In the genomic region with DNA sequence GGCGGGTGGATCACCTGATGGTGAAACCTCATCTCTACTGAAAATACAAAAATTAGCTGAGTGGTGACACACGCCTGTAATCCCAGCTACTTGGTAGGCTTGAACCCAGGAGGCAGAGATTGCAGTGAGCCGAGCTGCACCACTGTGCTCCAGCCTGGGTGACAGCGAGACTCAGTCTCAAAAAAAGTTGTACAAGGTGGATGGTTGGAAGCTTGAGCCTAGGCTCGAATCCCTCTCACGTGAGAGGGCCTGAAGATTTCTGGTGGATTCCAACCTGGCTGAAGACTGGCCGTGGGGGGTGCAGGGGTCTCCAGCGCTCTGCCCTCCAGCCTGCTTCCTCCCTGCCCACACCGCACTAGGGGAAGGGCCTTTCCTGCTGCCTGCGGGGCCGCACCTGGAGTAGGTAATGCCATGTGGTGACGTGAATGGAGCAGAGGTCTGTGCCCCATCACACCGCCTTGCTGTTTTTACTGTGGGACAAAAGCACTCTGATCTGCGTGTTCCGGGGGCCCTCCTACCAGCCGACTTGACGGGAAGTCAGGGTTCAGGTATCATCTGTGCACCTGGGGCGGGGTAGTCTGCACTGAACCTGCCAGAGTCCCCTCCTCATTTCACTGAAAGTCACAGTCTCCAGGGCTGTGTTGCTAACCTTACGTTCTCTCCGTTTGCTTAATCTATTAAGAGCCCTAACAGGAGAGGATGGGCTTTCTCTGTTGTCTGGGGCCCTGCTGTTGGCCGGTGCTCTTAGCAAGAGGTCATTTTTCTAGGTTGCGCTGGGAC, we compare ENCODE assay signal across 10 cellular contexts. TPM values are rescaled to one million over a fixed set of nuclear protein-coding genes. Genes with fewer than 3 reads are reported as not detected.
DNase-seq lines count a peak whose midpoint lies in the region; ATAC-seq and TF ChIP-seq lines count a peak whose summit lies in the region.
"Had no signal": no experiment of that assay in that cellular context is flagged by ENCODE, and none has a peak within 500 bp of the region (broad histone marks: within the 10 kb centered on the region; RNA-seq: fewer than 3 reads in every experiment).

No MANE protein-coding gene starts in this region.

- no peak overlapping the region for H3K4me3 ChIP-seq in GM12865 (ENCODE audit: low read depth, low read length)
- H3K4me3 ChIP-seq: lung had no signal

- peak; percentile 52 for DNase-seq in GM12865 (ENCODE audit: low read depth)
- DNase-seq in NCI-H2171 treated with DMSO at 0.1 percent for 48 hours (lab: John Stamatoyannopoulos, UW) = peak; percentile 67
- no peak for DNase-seq in activated naive CD8-positive, alpha-beta T cell treated with anti-CD3 and anti-CD28 coated beads for 36 hours
- no peak for DNase-seq in GM13977 (ENCODE audit: low spot score)
- no peak for DNase-seq in GF-D8 (lab: John Stamatoyannopoulos, UW)
- DNase-seq in NCI-H2196 treated with DMSO at 0.1 percent for 48 hours (lab: John Stamatoyannopoulos, UW; ENCODE audit: unreplicated experiment) = no peak
- DNase-seq: NCI-H1436 treated with DMSO at 0.1 percent for 48 hours had no signal

- H3K4me1 Mint-ChIP-seq in activated naive CD8-positive, alpha-beta T cell treated with anti-CD3 and anti-CD28 coated beads for 36 hours = peaks cover 41% of the 10 kb centered on the region
- H3K4me1 Mint-ChIP-seq in nephron = peaks cover 37% of the 10 kb centered on the region

- H3K27me3 Mint-ChIP-seq in activated naive CD8-positive, alpha-beta T cell treated with anti-CD3 and anti-CD28 coated beads for 36 hours = no peaks in the 10 kb centered on the region
- H3K27me3 Mint-ChIP-seq in nephron (ENCODE audit: low read depth) = peaks cover 4% of the 10 kb centered on the region

- H3K27ac Mint-ChIP-seq in activated naive CD8-positive, alpha-beta T cell treated with anti-CD3 and anti-CD28 coated beads for 36 hours = peak overlapping the region; percentile 93
- H3K27ac Mint-ChIP-seq in nephron = peak overlapping the region in 2 of 3 experiments; percentile 59 to 64

- no peak for ATAC-seq in GM19467 (IDR thresholded peaks at IDR 0.05; ENCODE audit: unreplicated experiment)

- peak overlapping the region; percentile 97 for H3K4me3 Mint-ChIP-seq in activated naive CD8-positive, alpha-beta T cell treated with anti-CD3 and anti-CD28 coated beads for 36 hours
- peak overlapping the region; percentile 55 to 82 (median 75) for H3K4me3 Mint-ChIP-seq in nephron

- no peaks in the 10 kb centered on the region for H3K9me3 Mint-ChIP-seq in activated naive CD8-positive, alpha-beta T cell treated with anti-CD3 and anti-CD28 coated beads for 36 hours
- no peaks in the 10 kb centered on the region for H3K9me3 Mint-ChIP-seq in nephron

- TF ChIP-seq CTCF in GM12865 (IDR thresholded peaks at IDR 0.05; ENCODE audit: insufficient read depth, low read depth, low read length, missing control alignments) (no peak), nephron (IDR thresholded peaks at IDR 0.05; ENCODE audit: unreplicated experiment in 3 of 3) (no peak), GM13977 (IDR thresholded peaks at IDR 0.05; ENCODE audit: extremely low read depth, insufficient read depth, missing control alignments) (no peak)

- in situ Hi-C loops in GM13977 (cut with MboI; ENCODE audit: low pct_unique_long_range_greater_than_20kb, low sequenced_read_pairs, unreplicated experiment) = no loop called here

- peaks cover 43% of the 10 kb centered on the region for H3K36me3 Mint-ChIP-seq in activated naive CD8-positive, alpha-beta T cell treated with anti-CD3 and anti-CD28 coated beads for 36 hours
- H3K36me3 Mint-ChIP-seq in nephron (ENCODE audit: low read depth) = peaks cover 32% of the 10 kb centered on the region

RNA-seq across cellular contexts. Expression of a gene that starts 4.2 kb away (rescaled TPM):
- total RNA-seq in activated naive CD8-positive, alpha-beta T cell treated with anti-CD3 and anti-CD28 coated beads for 36 hours = 1,000 to 10,000 TPM; 2,814 to 2,845 TPM

RNA-seq across cellular contexts. Expression of a gene that starts 10.9 kb away (rescaled TPM):
- total RNA-seq in activated naive CD8-positive, alpha-beta T cell treated with anti-CD3 and anti-CD28 coated beads for 36 hours = 1 to 10 TPM; 5.7 to 6.0 TPM

RNA-seq across cellular contexts. Expression of a gene that starts 48.8 kb away (rescaled TPM):
- total RNA-seq in activated naive CD8-positive, alpha-beta T cell treated with anti-CD3 and anti-CD28 coated beads for 36 hours = under 1 TPM in 1 of 2 experiments, not detected in 1; 0.16 TPM

RNA-seq across cellular contexts. Expression of a gene that starts 56.5 kb away (rescaled TPM):
- 10 to 100 TPM; 63.1 to 76.7 TPM for total RNA-seq in activated naive CD8-positive, alpha-beta T cell treated with anti-CD3 and anti-CD28 coated beads for 36 hours

Comparison
In these comparisons a context has a peak if more than half of its experiments do, and no peak if none do; other contexts are left out.
1. DNase-seq: peak in GM12865 (single experiment) and NCI-H2171 treated with DMSO at 0.1 percent for 48 hours (single experiment); none in activated naive CD8-positive, alpha-beta T cell treated with anti-CD3 and anti-CD28 coated beads for 36 hours (single experiment), GM13977 (single experiment), GF-D8 (single experiment) and NCI-H2196 treated with DMSO at 0.1 percent for 48 hours (single experiment).